ENCODE assay signal across 8 cellular contexts in genomic region chr6:44264154-44265002, GRCh38. TPM values are rescaled to one million over a fixed set of nuclear protein-coding genes. Genes with fewer than 3 reads are reported as not detected.
DNase-seq lines count a peak whose midpoint lies in the region; ATAC-seq and TF ChIP-seq lines count a peak whose summit lies in the region.

No MANE protein-coding gene starts in this region.

- peak overlapping the region; percentile 86 for H3K4me3 ChIP-seq in Jurkat, Clone E6-1 (ENCODE audit: low read length)

- CTCF ChIA-PET in activated CD8-positive, alpha-beta T cell treated with anti-CD3 and anti-CD28 coated beads for 36 hours (lab: Charles Lee), result interaction anchor here (0.7 to 2.0 kb wide), 9 partner anchors 8 to 92 kb away, joined by 3 to 10 read pairs (median 4); partner anchors contain the start of genes HSP90AB1 and SLC29A1

- peak overlapping the region; percentile 64 for H3K27ac ChIP-seq in 22Rv1

- peak overlapping the region; percentile 95 for H3K27ac Mint-ChIP-seq in activated CD8-positive, alpha-beta T cell treated with anti-CD3 and anti-CD28 coated beads for 36 hours
- peak overlapping the region; percentile 77 for H3K27ac Mint-ChIP-seq in glutamatergic neuron (ENCODE audit: unreplicated experiment)
- peak overlapping the region; percentile 62 for H3K27ac Mint-ChIP-seq in progenitor cell of endocrine pancreas

- DNase-seq in Jurkat, Clone E6-1 (ENCODE audit: low read depth, low spot score), result no peak
- DNase-seq in activated CD8-positive, alpha-beta T cell treated with anti-CD3 and anti-CD28 coated beads for 36 hours, result peak; percentile 60
- DNase-seq in glutamatergic neuron (no peak), progenitor cell of endocrine pancreas (ENCODE audit: low spot score, unreplicated experiment) (no peak)

- H3K4me3 Mint-ChIP-seq in activated CD8-positive, alpha-beta T cell treated with anti-CD3 and anti-CD28 coated beads for 36 hours, result peak overlapping the region; percentile 95
- H3K4me3 Mint-ChIP-seq in glutamatergic neuron (ENCODE audit: unreplicated experiment) (peak overlapping the region; percentile 94), progenitor cell of endocrine pancreas (ENCODE audit: low read depth) (peak overlapping the region; percentile 85)

- peaks cover 32% of the 10 kb centered on the region for H3K36me3 Mint-ChIP-seq in activated CD8-positive, alpha-beta T cell treated with anti-CD3 and anti-CD28 coated beads for 36 hours (ENCODE audit: low read depth)
- H3K36me3 Mint-ChIP-seq in glutamatergic neuron (ENCODE audit: unreplicated experiment) (peaks cover 6% of the 10 kb centered on the region), progenitor cell of endocrine pancreas (ENCODE audit: insufficient read depth) (peaks cover 2% of the 10 kb centered on the region)

- POLR2A ChIA-PET in activated CD8-positive, alpha-beta T cell treated with anti-CD3 and anti-CD28 coated beads for 36 hours (lab: Charles Lee), result interaction anchor here (0.8 to 17.2 kb wide), 7 partner anchors 10 to 123 kb away, joined by 3 to 486 read pairs (median 3); partner anchors contain the start of genes CDC5L and HSP90AB1

- ATAC-seq in GM19025 (IDR thresholded peaks at IDR 0.05; ENCODE audit: low read depth, unreplicated experiment), result peak; percentile 28
- ATAC-seq in activated CD8-positive, alpha-beta T cell treated with anti-CD3 and anti-CD28 coated beads for 36 hours, result peak; percentile 31
- ATAC-seq in HG03439 (IDR thresholded peaks at IDR 0.05; ENCODE audit: unreplicated experiment), result no peak
- ATAC-seq in GM19455 (IDR thresholded peaks at IDR 0.05; ENCODE audit: unreplicated experiment), result no peak

- no peak for TF ChIP-seq CTCF in 22Rv1 (IDR thresholded peaks at IDR 0.05)
- no peak for TF ChIP-seq CTCF in activated CD8-positive, alpha-beta T cell treated with anti-CD3 and anti-CD28 coated beads for 36 hours (IDR thresholded peaks at IDR 0.05)
- TF ChIP-seq CTCF in glutamatergic neuron (IDR thresholded peaks at IDR 0.05; ENCODE audit: partially characterized antibody, unreplicated experiment), result no peak
- no peak for TF ChIP-seq CTCF in progenitor cell of endocrine pancreas (IDR thresholded peaks at IDR 0.05; ENCODE audit: unreplicated experiment)

- peaks cover 8% of the 10 kb centered on the region for H3K27me3 Mint-ChIP-seq in activated CD8-positive, alpha-beta T cell treated with anti-CD3 and anti-CD28 coated beads for 36 hours
- H3K27me3 Mint-ChIP-seq in glutamatergic neuron (ENCODE audit: unreplicated experiment) (peaks cover 16% of the 10 kb centered on the region), progenitor cell of endocrine pancreas (peaks cover 22% of the 10 kb centered on the region)

- intact Hi-C loops in activated CD8-positive, alpha-beta T cell treated with anti-CD3 and anti-CD28 coated beads for 36 hours (cut with micrococcal nuclease), result loop anchor here (5.0 kb wide), 1 partner anchor 193 kb away; no protein-coding TSS in a partner anchor

- H3K4me1 Mint-ChIP-seq in activated CD8-positive, alpha-beta T cell treated with anti-CD3 and anti-CD28 coated beads for 36 hours (ENCODE audit: low read depth), result peaks cover 47% of the 10 kb centered on the region
- H3K4me1 Mint-ChIP-seq in glutamatergic neuron (ENCODE audit: low read depth, unreplicated experiment) (peaks cover 35% of the 10 kb centered on the region), progenitor cell of endocrine pancreas (ENCODE audit: low read depth) (peaks cover 14% of the 10 kb centered on the region)

- no peaks in the 10 kb centered on the region for H3K9me3 Mint-ChIP-seq in activated CD8-positive, alpha-beta T cell treated with anti-CD3 and anti-CD28 coated beads for 36 hours
- peaks cover 12% of the 10 kb centered on the region for H3K9me3 Mint-ChIP-seq in glutamatergic neuron (ENCODE audit: unreplicated experiment)
- no peaks in the 10 kb centered on the region for H3K9me3 Mint-ChIP-seq in progenitor cell of endocrine pancreas (ENCODE audit: low read depth)

RNA-seq across cellular contexts. Expression of gene NFKBIE, which starts 1.0 kb away (rescaled TPM):
- 14.1 TPM for polyA plus RNA-seq in Jurkat, Clone E6-1 (2012; ENCODE audit: insufficient read depth, insufficient read length)
- 10 to 100 TPM; 13.3 to 17.9 TPM for total RNA-seq in activated CD8-positive, alpha-beta T cell treated with anti-CD3 and anti-CD28 coated beads for 36 hours
- total RNA-seq in glutamatergic neuron (ENCODE audit: unreplicated experiment) (15.3 TPM), progenitor cell of endocrine pancreas (7.1 TPM in 2 replicates)

RNA-seq across cellular contexts. Expression of gene TMEM151B, which starts 5.9 kb away (rescaled TPM):
- polyA plus RNA-seq in Jurkat, Clone E6-1 (2012; ENCODE audit: insufficient read depth, insufficient read length), result 4.0 TPM
- total RNA-seq in activated CD8-positive, alpha-beta T cell treated with anti-CD3 and anti-CD28 coated beads for 36 hours, result under 1 TPM in 1 of 2 experiments, not detected in 1; 0.05 TPM
- total RNA-seq in glutamatergic neuron (ENCODE audit: unreplicated experiment) (51.3 TPM), progenitor cell of endocrine pancreas (3.5 and 4.7 TPM in 2 replicates)

RNA-seq across cellular contexts. Expression of gene SLC35B2, which starts 7.0 kb away (rescaled TPM):
- polyA plus RNA-seq in Jurkat, Clone E6-1 (2012; ENCODE audit: insufficient read depth, insufficient read length), result 48.0 TPM
- 10 to 100 TPM; 15.4 to 16.7 TPM for total RNA-seq in activated CD8-positive, alpha-beta T cell treated with anti-CD3 and anti-CD28 coated beads for 36 hours
- total RNA-seq in glutamatergic neuron (ENCODE audit: unreplicated experiment), result 71.8 TPM
- 45.9 and 50.3 TPM in 2 replicates for total RNA-seq in progenitor cell of endocrine pancreas

RNA-seq across cellular contexts. Expression of gene HSP90AB1, which starts 17.5 kb away (rescaled TPM):
- polyA plus RNA-seq in Jurkat, Clone E6-1 (2012; ENCODE audit: insufficient read depth, insufficient read length), result 1,225 TPM
- total RNA-seq in activated CD8-positive, alpha-beta T cell treated with anti-CD3 and anti-CD28 coated beads for 36 hours, result 1,000 to 10,000 TPM; 2,124 to 2,130 TPM
- total RNA-seq in glutamatergic neuron (ENCODE audit: unreplicated experiment) (771 TPM), progenitor cell of endocrine pancreas (1,214 and 1,216 TPM in 2 replicates)

RNA-seq across cellular contexts. Expression of gene SLC29A1, which starts 41.0 kb away (rescaled TPM):
- 130 TPM for polyA plus RNA-seq in Jurkat, Clone E6-1 (2012; ENCODE audit: insufficient read depth, insufficient read length)
- total RNA-seq in activated CD8-positive, alpha-beta T cell treated with anti-CD3 and anti-CD28 coated beads for 36 hours, result 10 to 100 TPM; 56.1 to 57.4 TPM
- 20.0 TPM for total RNA-seq in glutamatergic neuron (ENCODE audit: unreplicated experiment)
- total RNA-seq in progenitor cell of endocrine pancreas, result 24.1 and 26.2 TPM in 2 replicates

Comparison
In these comparisons a context has a peak if more than half of its experiments do, and no peak if none do; other contexts are left out.
1. ATAC-seq: peak in GM19025 (single experiment) and activated CD8-positive, alpha-beta T cell treated with anti-CD3 and anti-CD28 coated beads for 36 hours (single experiment); none in HG03439 (single experiment) and GM19455 (single experiment).
2. Peak in every context shown above with its lines, with median percentiles within 50 percentile points of each other: H3K27ac Mint-ChIP-seq and H3K4me3 Mint-ChIP-seq.